In the genomic region with DNA sequence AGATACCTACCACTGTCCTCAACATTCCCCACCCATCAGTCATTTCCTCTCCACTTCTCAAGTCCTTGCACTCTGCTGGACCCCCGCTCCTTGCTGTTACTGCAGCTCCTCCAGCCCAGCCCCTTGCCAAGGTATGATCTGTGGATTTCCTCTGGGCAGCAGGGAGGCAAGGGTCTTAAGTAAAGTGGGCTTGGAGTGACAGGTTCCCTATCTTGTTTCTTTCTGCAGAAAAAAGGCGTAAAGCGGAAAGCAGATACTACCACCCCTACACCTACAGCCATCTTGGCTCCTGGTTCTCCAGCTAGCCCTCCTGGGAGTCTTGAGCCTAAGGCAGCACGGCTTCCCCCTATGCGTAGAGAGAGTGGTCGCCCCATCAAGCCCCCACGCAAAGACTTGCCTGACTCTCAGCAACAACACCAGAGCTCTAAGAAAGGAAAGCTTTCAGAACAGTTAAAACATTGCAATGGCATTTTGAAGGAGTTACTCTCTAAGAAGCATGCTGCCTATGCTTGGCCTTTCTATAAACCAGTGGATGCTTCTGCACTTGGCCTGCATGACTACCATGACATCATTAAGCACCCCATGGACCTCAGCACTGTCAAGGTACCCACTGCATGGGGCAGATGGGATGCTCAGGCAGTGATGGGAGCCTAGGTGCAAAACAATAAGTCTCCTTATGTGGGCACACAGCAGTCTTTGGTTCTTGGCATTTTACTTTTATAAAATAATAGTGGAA, we compare ENCODE assay signal across 1 cellular context.
TF ChIP-seq lines count a peak whose summit lies in the region.

No MANE protein-coding gene starts in this region.

TF ChIP-seq in IMR-90, 13 proteins besides CTCF, POLR2A, EP300 and RAD21:
- TF ChIP-seq MAFK (IDR thresholded peaks at IDR 0.05; ENCODE audit: low read depth, low read length) (no peak), MAZ (IDR thresholded peaks at IDR 0.05; ENCODE audit: borderline replicate concordance, low read depth, low read length) (no peak), MXI1 (IDR thresholded peaks at IDR 0.05; ENCODE audit: borderline replicate concordance, low read depth, low read length) (no peak), CEBPB (IDR thresholded peaks at IDR 0.05; ENCODE audit: low read depth, low read length) (no peak), CHD1 (IDR thresholded peaks at IDR 0.05; ENCODE audit: low read depth, low read length) (no peak), NFE2L2 (IDR thresholded peaks at IDR 0.05; ENCODE audit: low read depth, low read length) (no peak), BHLHE40 (IDR thresholded peaks at IDR 0.05; ENCODE audit: low read depth, low read length) (no peak), SMC3 (IDR thresholded peaks at IDR 0.05; ENCODE audit: low read depth, low read length) (no peak), FOS (IDR thresholded peaks at IDR 0.05; ENCODE audit: low read depth, low read length) (no peak), RFX5 (IDR thresholded peaks at IDR 0.05; ENCODE audit: low read depth, low read length) (no peak), RCOR1 (IDR thresholded peaks at IDR 0.05; ENCODE audit: insufficient replicate concordance, low read length) (no peak)
- TF ChIP-seq, protein P1, sequence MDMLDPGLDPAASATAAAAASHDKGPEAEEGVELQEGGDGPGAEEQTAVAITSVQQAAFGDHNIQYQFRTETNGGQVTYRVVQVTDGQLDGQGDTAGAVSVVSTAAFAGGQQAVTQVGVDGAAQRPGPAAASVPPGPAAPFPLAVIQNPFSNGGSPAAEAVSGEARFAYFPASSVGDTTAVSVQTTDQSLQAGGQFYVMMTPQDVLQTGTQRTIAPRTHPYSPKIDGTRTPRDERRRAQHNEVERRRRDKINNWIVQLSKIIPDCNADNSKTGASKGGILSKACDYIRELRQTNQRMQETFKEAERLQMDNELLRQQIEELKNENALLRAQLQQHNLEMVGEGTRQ (IDR thresholded peaks at IDR 0.05; ENCODE audit: low read depth, low read length): no peak
- TF ChIP-seq, protein P2, sequence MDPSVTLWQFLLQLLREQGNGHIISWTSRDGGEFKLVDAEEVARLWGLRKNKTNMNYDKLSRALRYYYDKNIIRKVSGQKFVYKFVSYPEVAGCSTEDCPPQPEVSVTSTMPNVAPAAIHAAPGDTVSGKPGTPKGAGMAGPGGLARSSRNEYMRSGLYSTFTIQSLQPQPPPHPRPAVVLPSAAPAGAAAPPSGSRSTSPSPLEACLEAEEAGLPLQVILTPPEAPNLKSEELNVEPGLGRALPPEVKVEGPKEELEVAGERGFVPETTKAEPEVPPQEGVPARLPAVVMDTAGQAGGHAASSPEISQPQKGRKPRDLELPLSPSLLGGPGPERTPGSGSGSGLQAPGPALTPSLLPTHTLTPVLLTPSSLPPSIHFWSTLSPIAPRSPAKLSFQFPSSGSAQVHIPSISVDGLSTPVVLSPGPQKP (IDR thresholded peaks at IDR 0.05; ENCODE audit: borderline replicate concordance, low read depth, low read length): no peak
